ENCODE assay signal across 8 cellular contexts in genomic region chr1:31181515-31182343, GRCh38. TPM values are rescaled to one million over a fixed set of nuclear protein-coding genes. Genes with fewer than 3 reads are reported as not detected.
A peak's percentile ranks its signal among the peaks of the same experiment; 100 is the strongest.
DNase-seq lines count a peak whose midpoint lies in the region; ATAC-seq and TF ChIP-seq lines count a peak whose summit lies in the region.

No MANE protein-coding gene starts in this region.

- H3K27me3 Mint-ChIP-seq in CD4-positive, alpha-beta T cell, result peaks cover 65% of the 10 kb centered on the region
- H3K27me3 Mint-ChIP-seq in T-helper 1 cell treated with Interleukin-12 subunit alpha and Interleukin-12 subunit beta and Interleukin-4 antibody, amounts not matched to agents 30 μg/mL and 1 μg/mL, for 36 hours (ENCODE audit: low read depth), result peaks cover 22% of the 10 kb centered on the region

- TF ChIP-seq CTCF in CD4-positive, alpha-beta T cell (IDR thresholded peaks at IDR 0.05), result peak; percentile 39

- no peaks in the 10 kb centered on the region for H3K36me3 Mint-ChIP-seq in CD4-positive, alpha-beta T cell (ENCODE audit: low read depth)
- H3K36me3 Mint-ChIP-seq in T-helper 1 cell treated with Interleukin-12 subunit alpha and Interleukin-12 subunit beta and Interleukin-4 antibody, amounts not matched to agents 30 μg/mL and 1 μg/mL, for 36 hours (ENCODE audit: low read depth), result no peaks in the 10 kb centered on the region

- ATAC-seq in CD4-positive, alpha-beta T cell (ENCODE audit: poor library complexity), result peak; percentile 54
- ATAC-seq in left colon (peak; percentile 81), HG03095 (IDR thresholded peaks at IDR 0.05; ENCODE audit: unreplicated experiment) (no peak)

- no peak overlapping the region for H3K27ac ChIP-seq in CD4-positive, alpha-beta T cell (ENCODE audit: low read depth, low read length)
- no peak overlapping the region for H3K27ac ChIP-seq in HUES48 (ENCODE audit: low read depth, low read length)

- CTCF ChIA-PET in CD4-positive, alpha-beta T cell (lab: Charles Lee), result interaction anchor here (0.7 to 1.0 kb wide), 2 partner anchors 10 to 29 kb away, joined by 3 read pairs; no protein-coding TSS in a partner anchor

- intact Hi-C loops in CD4-positive, alpha-beta T cell (cut with DNase I, micrococcal nuclease), result loop anchor here in 1 of 2 experiments (5.0 kb wide), 2 partner anchors 156 to 366 kb away; no protein-coding TSS in a partner anchor
- intact Hi-C loops in left colon (cut with DNase I, micrococcal nuclease), result loop anchor here in 1 of 2 donors (5.0 kb wide), 1 partner anchor 366 kb away; no protein-coding TSS in a partner anchor

- POLR2A ChIA-PET in CD4-positive, alpha-beta T cell (lab: Charles Lee), result no interaction called here

- no peak overlapping the region for H3K27ac Mint-ChIP-seq in CD4-positive, alpha-beta T cell
- no peak overlapping the region for H3K27ac Mint-ChIP-seq in T-helper 1 cell treated with Interleukin-12 subunit alpha and Interleukin-12 subunit beta and Interleukin-4 antibody, amounts not matched to agents 30 μg/mL and 1 μg/mL, for 36 hours

- H3K36me3 ChIP-seq in HUES48 (ENCODE audit: control insufficient read depth, insufficient read depth, low read length), result no peaks in the 10 kb centered on the region

- H3K4me1 Mint-ChIP-seq in CD4-positive, alpha-beta T cell (ENCODE audit: low read depth), result peaks cover 4% of the 10 kb centered on the region
- H3K4me1 Mint-ChIP-seq in T-helper 1 cell treated with Interleukin-12 subunit alpha and Interleukin-12 subunit beta and Interleukin-4 antibody, amounts not matched to agents 30 μg/mL and 1 μg/mL, for 36 hours (ENCODE audit: low read depth), result peaks cover 3% of the 10 kb centered on the region

- H3K9ac ChIP-seq in HUES48 (ENCODE audit: low read depth, low read length), result no peak overlapping the region

- H3K27me3 ChIP-seq in CD4-positive, alpha-beta T cell (ENCODE audit: control insufficient read depth, insufficient read depth, low read length), result peaks cover 38% of the 10 kb centered on the region
- no peaks in the 10 kb centered on the region; the same call in 1 of the 2 replicates for H3K27me3 ChIP-seq in HUES48 (ENCODE audit: control insufficient read depth, insufficient read depth, low read length)

- DNase-seq in CD4-positive, alpha-beta T cell, result peak in 5 of 10 experiments; percentile 2 to 41 (median 8)
- DNase-seq in cerebellum (ENCODE audit: low spot score), result peak; percentile 40
- DNase-seq in left colon, result peak; percentile 30 to 60
- DNase-seq in stimulated activated CD4-positive, alpha-beta T cell treated with anti-CD3 and anti-CD28 coated beads, Interleukin-4, amount 100 ng/mL, for 48 hours (ENCODE audit: low read depth in 2 of 2), result peak; percentile 40 to 59
- no peak for DNase-seq in T1000 (lab: John Stamatoyannopoulos, UW)

- no peaks in the 10 kb centered on the region for H3K9me3 Mint-ChIP-seq in CD4-positive, alpha-beta T cell
- H3K9me3 Mint-ChIP-seq in T-helper 1 cell treated with Interleukin-12 subunit alpha and Interleukin-12 subunit beta and Interleukin-4 antibody, amounts not matched to agents 30 μg/mL and 1 μg/mL, for 36 hours, result no peaks in the 10 kb centered on the region

- no peak overlapping the region for H3K4me3 Mint-ChIP-seq in CD4-positive, alpha-beta T cell
- peak overlapping the region; percentile 56 for H3K4me3 Mint-ChIP-seq in T-helper 1 cell treated with Interleukin-12 subunit alpha and Interleukin-12 subunit beta and Interleukin-4 antibody, amounts not matched to agents 30 μg/mL and 1 μg/mL, for 36 hours

- H3K4me1 ChIP-seq in HUES48 (ENCODE audit: control insufficient read depth, insufficient read depth, low read length), result no peaks in the 10 kb centered on the region

- H3K4me3 ChIP-seq in HUES48 (ENCODE audit: low read depth, low read length), result peak overlapping the region; percentile 56

- no peaks in the 10 kb centered on the region for H3K9me3 ChIP-seq in CD4-positive, alpha-beta T cell (ENCODE audit: control insufficient read depth, low read length)
- no peaks in the 10 kb centered on the region for H3K9me3 ChIP-seq in HUES48 (ENCODE audit: control insufficient read depth, insufficient read depth, low read length)

RNA-seq across cellular contexts. Expression of gene NKAIN1, which starts 58.0 kb away (rescaled TPM):
- total RNA-seq in CD4-positive, alpha-beta T cell, result not detected
- 30.8 TPM for total RNA-seq in cerebellum
- total RNA-seq in left colon, result under 1 TPM; 0.09 to 0.20 TPM

Comparison
In these comparisons a context has a peak if more than half of its experiments do, and no peak if none do; other contexts are left out.
1. RNA of gene NKAIN1, which starts 58.0 kb away (total RNA-seq): 30.8 TPM in cerebellum (single experiment); not detected in CD4-positive, alpha-beta T cell and 0.09 to 0.20 TPM in left colon; every median in the first group is over 10 times any median in the second.